In the genomic region with DNA sequence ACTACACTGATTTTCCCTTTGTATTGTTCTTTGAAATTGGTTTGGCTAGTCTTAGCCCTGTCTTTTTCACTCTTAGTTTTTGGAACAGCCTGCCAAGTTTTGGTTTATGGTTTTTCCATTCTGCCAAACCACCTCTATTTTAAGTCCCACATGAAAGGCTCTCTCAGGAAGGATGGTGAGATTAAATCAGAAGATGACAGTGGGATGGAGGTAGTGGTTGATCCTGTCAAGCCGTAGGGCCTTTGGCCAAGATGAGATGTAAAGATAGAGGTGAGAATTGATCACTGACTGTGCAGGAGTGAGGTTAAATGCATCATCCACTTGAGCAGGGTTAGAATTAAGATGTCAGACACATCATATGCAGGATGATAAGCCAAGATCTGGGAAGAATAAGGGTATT, we compare ENCODE assay signal across 17 cellular contexts.
DNase-seq lines count a peak whose midpoint lies in the region; ATAC-seq, FAIRE-seq and TF ChIP-seq lines count a peak whose summit lies in the region.
"Had no signal": no experiment of that assay in that cellular context is flagged by ENCODE, and none has a peak within 500 bp of the region (broad histone marks: within the 10 kb centered on the region; RNA-seq: fewer than 3 reads in every experiment).

No MANE protein-coding gene starts in this region.

- intact Hi-C loops in mammary epithelial cell (cut with micrococcal nuclease) (no loop called here), breast epithelium (cut with DNase I; ENCODE audit: low total_unique reads) (no loop called here)

- no peak for ATAC-seq in GM21360 (IDR thresholded peaks at IDR 0.05; ENCODE audit: unreplicated experiment)
- no peak for ATAC-seq in GM18861 (IDR thresholded peaks at IDR 0.05; ENCODE audit: unreplicated experiment)
- ATAC-seq: GM12878 had no signal

- FAIRE-seq in urothelium cell line (lab: Jason Lieb, UNC): peak; percentile 17
- FAIRE-seq: A204.1, GM12878, GM18507, H1 had no signal

- in situ Hi-C loops in mammary epithelial cell (cut with MboI; ENCODE audit: low sequenced_read_pairs in 2 of 2): no loop called here

- TF ChIP-seq CTCF in mammary epithelial cell (conservative IDR thresholded peaks at IDR 0.05 in 1 of 2, IDR thresholded peaks at IDR 0.05 in 1 of 2; ENCODE audit: extremely low read depth in 1 of 2, insufficient read depth in 1 of 2, low read depth in 1 of 2, low read length in 2 of 2): no peak
- no peak for TF ChIP-seq CTCF in breast epithelium (IDR thresholded peaks at IDR 0.05)
- TF ChIP-seq CTCF in fibroblast of mammary gland (conservative IDR thresholded peaks at IDR 0.05; ENCODE audit: control insufficient read depth, insufficient read depth, low read depth, low read length): no peak

- dilution Hi-C loops in mammary epithelial cell (cut with HindIII; ENCODE audit: low sequenced_read_pairs): no loop called here

- H3K9me3 ChIP-seq in mammary epithelial cell (replicated peaks; ENCODE audit: insufficient read depth, low read length): no peaks in the 10 kb centered on the region
- H3K9me3 ChIP-seq in breast epithelium: no peaks in the 10 kb centered on the region
- H3K9me3 ChIP-seq: HAP-1 had no signal

- CTCF ChIA-PET in mammary epithelial cell (lab: Charles Lee; ENCODE audit: low non-redundant PET): no interaction called here

- H3K27ac ChIP-seq in mammary epithelial cell (ENCODE audit: insufficient read depth, low read depth, low read length): no peak overlapping the region
- H3K27ac ChIP-seq in breast epithelium: no peak overlapping the region
- H3K27ac ChIP-seq: HL-60 had no signal

- TF ChIP-seq POLR2A in breast epithelium (IDR thresholded peaks at IDR 0.05): no peak

- H3K4me1 ChIP-seq in mammary epithelial cell (ENCODE audit: insufficient read depth, low read length) (no peaks in the 10 kb centered on the region), breast epithelium (no peaks in the 10 kb centered on the region)
- H3K4me1 ChIP-seq: HAP-1 had no signal

- no peaks in the 10 kb centered on the region for H3K36me3 ChIP-seq in mammary epithelial cell (ENCODE audit: insufficient read depth, low read length)
- H3K36me3 ChIP-seq in breast epithelium: no peaks in the 10 kb centered on the region
- H3K36me3 ChIP-seq: HAP-1 had no signal

- 0% methylated on average over 1 of the region's 1 CpG for WGBS in mammary epithelial cell (ENCODE audit: low coverage, missing lambda C conversion rate)

- no peak overlapping the region for H3K9ac ChIP-seq in mammary epithelial cell (ENCODE audit: insufficient read depth, low read length)

- no TSS peak for BruUV-seq in mammary epithelial cell (replicated peaks; lab: Mats Ljungman, UMichigan)

- H3K27me3 ChIP-seq in mammary epithelial cell (ENCODE audit: insufficient read depth, low read length) (no peaks in the 10 kb centered on the region), breast epithelium (peaks cover 0 to 9% of the 10 kb centered on the region in 2 donors)

- no peak overlapping the region for H3K4me2 ChIP-seq in mammary epithelial cell (ENCODE audit: insufficient read depth, low read depth, low read length)

- H2AFZ ChIP-seq in mammary epithelial cell (ENCODE audit: low read depth, low read length): no peak overlapping the region

- peak; percentile 43 for DNase-seq in mammary epithelial cell
- no peak for DNase-seq in breast epithelium (ENCODE audit: low spot score in 2 of 2)
- peak; percentile 41 for DNase-seq in amniotic epithelial cell (ENCODE audit: low read depth)
- peak; percentile 8 for DNase-seq in fibroblast of mammary gland (ENCODE audit: low read depth)
- no peak for DNase-seq in urothelium cell line (ENCODE audit: low spot score)
- no peak for DNase-seq in foreskin melanocyte
- DNase-seq: C1 segment of cervical spinal cord; CD4-positive, alpha-beta T cell; DMS79 had no signal

- no peak overlapping the region for H3K4me3 ChIP-seq in mammary epithelial cell (replicated peaks in 1 of 3; ENCODE audit: insufficient read depth in 1 of 3, low read depth in 2 of 3, low read length in 3 of 3)
- H3K4me3 ChIP-seq in breast epithelium: no peak overlapping the region
- no peak overlapping the region for H3K4me3 ChIP-seq in fibroblast of mammary gland (ENCODE audit: control insufficient read depth, low read depth, low read length)
- H3K4me3 ChIP-seq: GM12878, HAP-1 had no signal

- no peaks in the 10 kb centered on the region for H3K79me2 ChIP-seq in mammary epithelial cell (ENCODE audit: insufficient read depth, low read length)

- H4K20me1 ChIP-seq in mammary epithelial cell (ENCODE audit: insufficient read depth, low read length): no peaks in the 10 kb centered on the region

Comparison
In these comparisons a context has a peak if more than half of its experiments do, and no peak if none do; other contexts are left out.
1. DNase-seq: peak in mammary epithelial cell (single experiment), amniotic epithelial cell (single experiment) and fibroblast of mammary gland (single experiment); none in breast epithelium (0 of 2), urothelium cell line (single experiment) and foreskin melanocyte (single experiment).